ENCODE assay signal across 18 cellular contexts in genomic region chr13:110042253-110042652, GRCh38.
"Had no signal": no experiment of that assay in that cellular context is flagged by ENCODE, and none has a peak within 500 bp of the region (broad histone marks: within the 10 kb centered on the region; RNA-seq: fewer than 3 reads in every experiment).

No MANE protein-coding gene starts in this region.

- H3K27ac ChIP-seq: esophagus muscularis mucosa, hepatocyte, lower lobe of right lung, sigmoid colon, upper lobe of right lung had no signal

- H3K9me3 ChIP-seq: esophagus muscularis mucosa, lower lobe of right lung, sigmoid colon, upper lobe of right lung had no signal

- H3K4me3 ChIP-seq: esophagus muscularis mucosa, hepatocyte, lower lobe of right lung, sigmoid colon, upper lobe of right lung had no signal

- H3K27ac Mint-ChIP-seq: activated CD4-positive, alpha-beta T cell treated with anti-CD3 and anti-CD28 coated beads, Interleukin-2, amount 10 ng/mL, durations not matched to agents 7 days and 5 days; activated naive CD4-positive, alpha-beta T cell treated with anti-CD3 and anti-CD28 coated beads, Interleukin-2, amount 10 ng/mL, durations not matched to agents 7 days and 5 days; dendritic cell treated with granulocyte-macrophage colony-stimulating factor and Interleukin-4, amounts not matched to agents 40 ng/mL and 50 ng/mL, for 4 days; nephron; stimulated activated naive B cell treated with anti-CD40 and anti-IgM and Interleukin-4, amounts not matched to agents 10 μg/mL and 1 μg/mL and 100 μg/mL, for 72 hours had no signal

- ATAC-seq: activated CD4-positive, CD25-positive, alpha-beta regulatory T cell treated with anti-CD3 and anti-CD28 coated beads, Interleukin-2, amount 50 U/mL, for 24 hours; left colon; lower lobe of right lung; stimulated activated naive B cell treated with anti-CD40 and anti-IgM and Interleukin-4, amounts not matched to agents 10 μg/mL and 1 μg/mL and 100 μg/mL, for 72 hours; upper lobe of right lung had no signal

- FAIRE-seq: endothelial cell of umbilical vein, islet of Langerhans had no signal

- H3K4me2 ChIP-seq: hepatocyte had no signal

- H3K36me3 Mint-ChIP-seq: activated naive CD4-positive, alpha-beta T cell treated with anti-CD3 and anti-CD28 coated beads, Interleukin-2, amount 10 ng/mL, durations not matched to agents 7 days and 5 days; stimulated activated naive B cell treated with anti-CD40 and anti-IgM and Interleukin-4, amounts not matched to agents 10 μg/mL and 1 μg/mL and 100 μg/mL, for 72 hours had no signal

- H3K4me3 Mint-ChIP-seq: activated CD4-positive, alpha-beta T cell treated with anti-CD3 and anti-CD28 coated beads, Interleukin-2, amount 10 ng/mL, durations not matched to agents 7 days and 5 days; activated naive CD4-positive, alpha-beta T cell treated with anti-CD3 and anti-CD28 coated beads, Interleukin-2, amount 10 ng/mL, durations not matched to agents 7 days and 5 days; dendritic cell treated with granulocyte-macrophage colony-stimulating factor and Interleukin-4, amounts not matched to agents 40 ng/mL and 50 ng/mL, for 4 days; nephron; stimulated activated naive B cell treated with anti-CD40 and anti-IgM and Interleukin-4, amounts not matched to agents 10 μg/mL and 1 μg/mL and 100 μg/mL, for 72 hours had no signal

- DNase-seq: activated CD4-positive, alpha-beta T cell treated with anti-CD3 and anti-CD28 coated beads, Interleukin-2, amount 10 ng/mL, durations not matched to agents 7 days and 5 days; activated CD8-positive, alpha-beta memory T cell treated with anti-CD3 and anti-CD28 coated beads, Interleukin-2, amount 50 U/mL, for 48 hours; activated effector memory CD4-positive, alpha-beta T cell treated with Interleukin-2 at 50 U/mL for 16 hours; activated naive CD4-positive, alpha-beta T cell treated with anti-CD3 and anti-CD28 coated beads, Interleukin-2, amount 10 ng/mL, durations not matched to agents 7 days and 5 days; activated T-cell treated with anti-CD3 and anti-CD28 coated beads, Interleukin-2, amount 50 U/mL, for 48 hours; effector memory CD4-positive, alpha-beta T cell; left colon; lower lobe of right lung; sigmoid colon; stimulated activated naive B cell treated with anti-CD40 and anti-IgM and Interleukin-4, amounts not matched to agents 10 μg/mL and 1 μg/mL and 100 μg/mL, for 72 hours; upper lobe of right lung had no signal

- H3K27me3 Mint-ChIP-seq: activated naive CD4-positive, alpha-beta T cell treated with anti-CD3 and anti-CD28 coated beads, Interleukin-2, amount 10 ng/mL, durations not matched to agents 7 days and 5 days had no signal

- H2AFZ ChIP-seq: hepatocyte had no signal

- H3K9me3 Mint-ChIP-seq: activated CD4-positive, alpha-beta T cell treated with anti-CD3 and anti-CD28 coated beads, Interleukin-2, amount 10 ng/mL, durations not matched to agents 7 days and 5 days; dendritic cell treated with granulocyte-macrophage colony-stimulating factor and Interleukin-4, amounts not matched to agents 40 ng/mL and 50 ng/mL, for 4 days had no signal

- H3K27me3 ChIP-seq: esophagus muscularis mucosa, hepatocyte, sigmoid colon, upper lobe of right lung had no signal

- H3K79me2 ChIP-seq: hepatocyte had no signal

- H3K36me3 ChIP-seq: esophagus muscularis mucosa, lower lobe of right lung, sigmoid colon, upper lobe of right lung had no signal

- H3K4me1 Mint-ChIP-seq: activated CD4-positive, alpha-beta T cell treated with anti-CD3 and anti-CD28 coated beads, Interleukin-2, amount 10 ng/mL, durations not matched to agents 7 days and 5 days; activated naive CD4-positive, alpha-beta T cell treated with anti-CD3 and anti-CD28 coated beads, Interleukin-2, amount 10 ng/mL, durations not matched to agents 7 days and 5 days had no signal
